20 cellular contexts compared by ENCODE assay signal in genomic region chr7:105154084-105154483, GRCh38.
"Had no signal": no experiment of that assay in that cellular context is flagged by ENCODE, and none has a peak within 500 bp of the region (broad histone marks: within the 10 kb centered on the region; RNA-seq: fewer than 3 reads in every experiment).

No MANE protein-coding gene starts in this region.

- H3K9me3 Mint-ChIP-seq: activated CD4-positive, alpha-beta memory T cell treated with anti-CD3 and anti-CD28 coated beads for 36 hours; activated naive CD4-positive, alpha-beta T cell treated with anti-CD3 and anti-CD28 coated beads, Interleukin-2, amount 50 U/mL, for 24 hours; brain; effector memory CD8-positive, alpha-beta T cell; natural killer cell; stimulated activated naive CD8-positive, alpha-beta T cell treated with anti-CD3 and anti-CD28 coated beads, Interleukin-15, amount 100 ng/mL, for 72 hours; T-helper 1 cell treated with Interleukin-12 subunit alpha and Interleukin-12 subunit beta and Interleukin-4 antibody, amounts not matched to agents 30 μg/mL and 1 μg/mL, for 36 hours had no signal

- H3K27ac ChIP-seq: epithelial cell of prostate, left lung, prostate gland, spleen, suprapubic skin, tibial nerve had no signal

- H3K4me3 Mint-ChIP-seq: activated CD4-positive, alpha-beta memory T cell treated with anti-CD3 and anti-CD28 coated beads for 36 hours; activated naive CD4-positive, alpha-beta T cell treated with anti-CD3 and anti-CD28 coated beads, Interleukin-2, amount 50 U/mL, for 24 hours; brain; effector memory CD8-positive, alpha-beta T cell; natural killer cell; stimulated activated naive CD8-positive, alpha-beta T cell treated with anti-CD3 and anti-CD28 coated beads, Interleukin-15, amount 100 ng/mL, for 72 hours; T-helper 1 cell treated with Interleukin-12 subunit alpha and Interleukin-12 subunit beta and Interleukin-4 antibody, amounts not matched to agents 30 μg/mL and 1 μg/mL, for 36 hours had no signal

- H3K4me1 Mint-ChIP-seq: brain had no signal

- ATAC-seq: effector memory CD8-positive, alpha-beta T cell; left lung; natural killer cell; stimulated activated naive CD8-positive, alpha-beta T cell treated with anti-CD3 and anti-CD28 coated beads, Interleukin-15, amount 100 ng/mL, for 72 hours had no signal

- H3K9me3 ChIP-seq: left lung, prostate gland, spleen, suprapubic skin, tibial nerve had no signal

- H3K36me3 Mint-ChIP-seq: natural killer cell had no signal

- H3K27ac Mint-ChIP-seq: activated CD4-positive, alpha-beta memory T cell treated with anti-CD3 and anti-CD28 coated beads for 36 hours; activated naive CD4-positive, alpha-beta T cell treated with anti-CD3 and anti-CD28 coated beads, Interleukin-2, amount 50 U/mL, for 24 hours; brain; stimulated activated naive CD8-positive, alpha-beta T cell treated with anti-CD3 and anti-CD28 coated beads, Interleukin-15, amount 100 ng/mL, for 72 hours; T-helper 1 cell treated with Interleukin-12 subunit alpha and Interleukin-12 subunit beta and Interleukin-4 antibody, amounts not matched to agents 30 μg/mL and 1 μg/mL, for 36 hours had no signal

- DNase-seq: activated CD4-positive, alpha-beta memory T cell treated with anti-CD3 and anti-CD28 coated beads for 36 hours; activated CD4-positive, alpha-beta T cell treated with anti-CD3 and anti-CD28 coated beads for 48 hours; activated gamma-delta T cell; aorta; central memory CD4-positive, alpha-beta T cell; effector memory CD8-positive, alpha-beta T cell; kidney; left lung; midbrain; natural killer cell; spleen; stimulated activated CD4-positive, alpha-beta T cell treated with anti-CD3 and anti-CD28 coated beads, Interleukin-4, amount 100 ng/mL, for 1 hour; stimulated activated naive CD8-positive, alpha-beta T cell treated with anti-CD3 and anti-CD28 coated beads, Interleukin-15, amount 100 ng/mL, for 72 hours had no signal

- H3K36me3 ChIP-seq: prostate gland had no signal

- H3K27me3 Mint-ChIP-seq: activated CD4-positive, alpha-beta memory T cell treated with anti-CD3 and anti-CD28 coated beads for 36 hours; activated naive CD4-positive, alpha-beta T cell treated with anti-CD3 and anti-CD28 coated beads, Interleukin-2, amount 50 U/mL, for 24 hours; brain; effector memory CD8-positive, alpha-beta T cell; stimulated activated naive CD8-positive, alpha-beta T cell treated with anti-CD3 and anti-CD28 coated beads, Interleukin-15, amount 100 ng/mL, for 72 hours had no signal
